7 cellular contexts compared by ENCODE assay signal in genomic region chr17:13281626-13282025, GRCh38.
"Had no signal": no experiment of that assay in that cellular context is flagged by ENCODE, and none has a peak within 500 bp of the region (broad histone marks: within the 10 kb centered on the region; RNA-seq: fewer than 3 reads in every experiment).

No MANE protein-coding gene starts in this region.

- H3K4me3 ChIP-seq: K562 had no signal

- H3K27ac ChIP-seq: HL-60 had no signal

- H3K27ac Mint-ChIP-seq: IgD-negative memory B cell had no signal

- FAIRE-seq: HepG2, HTR-8/SVneo, K562 had no signal

- H3K36me3 Mint-ChIP-seq: IgD-negative memory B cell had no signal

- H3K4me3 Mint-ChIP-seq: IgD-negative memory B cell had no signal

- H3K27me3 Mint-ChIP-seq: IgD-negative memory B cell had no signal

- DNase-seq: IMR-90, KBM-7 had no signal

- H3K4me1 Mint-ChIP-seq: IgD-negative memory B cell had no signal
